ENCODE assay signal across 27 cellular contexts in genomic region chr15:60727260-60727659, GRCh38.
"Had no signal": no experiment of that assay in that cellular context is flagged by ENCODE, and none has a peak within 500 bp of the region (broad histone marks: within the 10 kb centered on the region; RNA-seq: fewer than 3 reads in every experiment).

No MANE protein-coding gene starts in this region.

- ATAC-seq: left colon; left lung; lower lobe of right lung; naive thymus-derived CD8-positive, alpha-beta T cell; sciatic nerve; stimulated activated naive B cell treated with anti-CD40 and anti-IgM and Interleukin-4, amounts not matched to agents 10 μg/mL and 1 μg/mL and 100 μg/mL, for 72 hours; stimulated activated naive CD8-positive, alpha-beta T cell treated with anti-CD3 and anti-CD28 coated beads, Interleukin-15, Interleukin-2, amounts not matched to agents 100 U/mL and 50 U/mL, for 24 hours had no signal

- H3K4me1 ChIP-seq: left lung, lower lobe of right lung, transverse colon, upper lobe of left lung, vagina had no signal

- H3K27me3 ChIP-seq: left lung, ovary, right atrium auricular region, stomach, transverse colon, upper lobe of left lung, vagina had no signal

- H3K36me3 Mint-ChIP-seq: stimulated activated naive B cell treated with anti-CD40 and anti-IgM and Interleukin-4, amounts not matched to agents 10 μg/mL and 1 μg/mL and 100 μg/mL, for 72 hours had no signal

- H3K4me1 Mint-ChIP-seq: stimulated activated naive B cell treated with anti-CD40 and anti-IgM and Interleukin-4, amounts not matched to agents 10 μg/mL and 1 μg/mL and 100 μg/mL, for 72 hours had no signal

- H3K27me3 Mint-ChIP-seq: naive thymus-derived CD8-positive, alpha-beta T cell; progenitor cell of endocrine pancreas had no signal

- H3K36me3 ChIP-seq: left lung, lower lobe of right lung, ovary, right atrium auricular region, stomach, thoracic aorta, transverse colon, upper lobe of left lung, vagina had no signal

- H3K27ac ChIP-seq: left lung, lower lobe of right lung, ovary, right atrium auricular region, skin epidermis, stomach, thoracic aorta, transverse colon, upper lobe of left lung, vagina had no signal

- H3K27ac Mint-ChIP-seq: immature natural killer cell; nephron; progenitor cell of endocrine pancreas; stimulated activated naive B cell treated with anti-CD40 and anti-IgM and Interleukin-4, amounts not matched to agents 10 μg/mL and 1 μg/mL and 100 μg/mL, for 72 hours had no signal

- H3K4me3 ChIP-seq: left lung, lower lobe of right lung, ovary, right atrium auricular region, skin epidermis, stomach, thoracic aorta, transverse colon, upper lobe of left lung, vagina had no signal

- H3K9me3 ChIP-seq: left lung, lower lobe of right lung, ovary, right atrium auricular region, stomach, thoracic aorta, transverse colon, upper lobe of left lung, vagina had no signal

- H3K4me3 Mint-ChIP-seq: immature natural killer cell; naive thymus-derived CD8-positive, alpha-beta T cell; nephron; neural crest cell; stimulated activated naive B cell treated with anti-CD40 and anti-IgM and Interleukin-4, amounts not matched to agents 10 μg/mL and 1 μg/mL and 100 μg/mL, for 72 hours had no signal

- H3K9me3 Mint-ChIP-seq: immature natural killer cell; naive thymus-derived CD8-positive, alpha-beta T cell; nephron; neural crest cell; stimulated activated naive B cell treated with anti-CD40 and anti-IgM and Interleukin-4, amounts not matched to agents 10 μg/mL and 1 μg/mL and 100 μg/mL, for 72 hours had no signal

- DNase-seq: hypothalamus; immature natural killer cell; kidney; left colon; left lung; lower lobe of right lung; mammary epithelial cell; mesenchymal stem cell; naive thymus-derived CD8-positive, alpha-beta T cell; ovary; stimulated activated CD4-positive, alpha-beta T cell treated with anti-CD3 and anti-CD28 coated beads, Interleukin-12 subunit alpha, Interleukin-12 subunit beta, amount 100 ng/mL, for 4 hours; stimulated activated CD4-positive, alpha-beta T cell treated with anti-CD3 and anti-CD28 coated beads, Interleukin-15, amount 100 ng/mL, for 24 hours; stimulated activated CD4-positive, alpha-beta T cell treated with anti-CD3 and anti-CD28 coated beads, Interleukin-2, amount 100 ng/mL, for 24 hours; stimulated activated CD4-positive, alpha-beta T cell treated with anti-CD3 and anti-CD28 coated beads, Interleukin-4, amount 100 ng/mL, for 1 hour; stimulated activated naive B cell treated with anti-CD40 and anti-IgM and Interleukin-4, amounts not matched to agents 10 μg/mL and 1 μg/mL and 100 μg/mL, for 72 hours; stimulated activated naive CD8-positive, alpha-beta T cell treated with anti-CD3 and anti-CD28 coated beads, Interleukin-15, Interleukin-2, amounts not matched to agents 100 U/mL and 50 U/mL, for 24 hours; stomach; transverse colon; upper lobe of left lung had no signal
